In the genomic region with DNA sequence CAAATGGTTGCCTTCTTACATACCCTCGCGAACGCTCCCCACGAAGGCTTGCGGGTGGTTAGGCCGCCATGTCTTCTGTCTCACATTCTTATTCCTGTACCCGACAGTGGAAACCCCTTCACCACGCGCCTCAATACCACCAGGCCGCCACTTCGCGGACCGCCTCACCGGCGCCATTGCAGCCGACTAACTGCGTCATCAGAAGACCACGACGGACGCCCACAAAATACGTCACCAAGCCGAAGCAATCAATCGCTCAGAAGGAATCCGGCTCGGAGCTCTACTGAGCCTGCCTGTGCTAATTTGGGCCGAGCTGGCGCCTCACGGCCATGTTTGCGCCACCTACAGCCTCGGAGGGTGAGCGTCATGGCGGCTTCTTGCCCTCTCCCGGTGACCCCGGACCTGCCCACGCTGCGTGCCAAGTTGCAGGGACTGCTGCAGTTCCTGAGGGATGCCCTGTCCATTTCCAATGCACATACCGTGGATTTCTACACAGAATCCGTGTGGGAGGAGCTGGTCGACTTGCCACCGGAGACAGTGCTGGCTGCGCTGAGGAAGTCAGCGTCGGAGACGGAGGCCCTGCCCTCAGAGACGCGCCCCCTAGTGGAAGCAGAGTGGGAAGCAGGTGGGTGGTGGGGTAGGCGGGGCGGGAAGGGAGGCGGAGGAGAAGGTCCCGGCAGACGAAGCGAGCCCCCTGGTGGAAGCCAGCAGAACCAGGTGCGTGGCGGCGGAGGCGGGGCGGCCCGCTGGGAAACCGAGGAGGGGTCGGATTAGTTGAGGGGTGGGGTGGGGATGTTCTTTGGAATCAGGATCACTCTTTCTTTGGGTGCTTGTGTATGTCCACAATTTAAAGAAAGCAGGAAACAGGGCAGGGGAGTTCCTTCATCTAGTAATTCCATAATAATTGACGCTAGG, we compare ENCODE assay signal across 8 cellular contexts. TPM values are rescaled to one million over a fixed set of nuclear protein-coding genes. Genes with fewer than 3 reads are reported as not detected.
A peak's percentile ranks its signal among the peaks of the same experiment; 100 is the strongest.
DNase-seq lines count a peak whose midpoint lies in the region; ATAC-seq, FAIRE-seq and TF ChIP-seq lines count a peak whose summit lies in the region.

A gene with protein sequence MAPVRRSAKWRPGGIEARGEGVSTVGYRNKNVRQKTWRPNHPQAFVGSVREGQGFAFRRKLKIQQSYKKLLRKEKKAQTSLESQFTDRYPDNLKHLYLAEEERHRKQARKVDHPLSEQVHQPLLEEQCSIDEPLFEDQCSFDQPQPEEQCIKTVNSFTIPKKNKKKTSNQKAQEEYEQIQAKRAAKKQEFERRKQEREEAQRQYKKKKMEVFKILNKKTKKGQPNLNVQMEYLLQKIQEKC (minus strand): TSS at position 188 of the 915 bp plus-strand sequence. CDS start 11 bp downstream, at position 177.
A gene with protein sequence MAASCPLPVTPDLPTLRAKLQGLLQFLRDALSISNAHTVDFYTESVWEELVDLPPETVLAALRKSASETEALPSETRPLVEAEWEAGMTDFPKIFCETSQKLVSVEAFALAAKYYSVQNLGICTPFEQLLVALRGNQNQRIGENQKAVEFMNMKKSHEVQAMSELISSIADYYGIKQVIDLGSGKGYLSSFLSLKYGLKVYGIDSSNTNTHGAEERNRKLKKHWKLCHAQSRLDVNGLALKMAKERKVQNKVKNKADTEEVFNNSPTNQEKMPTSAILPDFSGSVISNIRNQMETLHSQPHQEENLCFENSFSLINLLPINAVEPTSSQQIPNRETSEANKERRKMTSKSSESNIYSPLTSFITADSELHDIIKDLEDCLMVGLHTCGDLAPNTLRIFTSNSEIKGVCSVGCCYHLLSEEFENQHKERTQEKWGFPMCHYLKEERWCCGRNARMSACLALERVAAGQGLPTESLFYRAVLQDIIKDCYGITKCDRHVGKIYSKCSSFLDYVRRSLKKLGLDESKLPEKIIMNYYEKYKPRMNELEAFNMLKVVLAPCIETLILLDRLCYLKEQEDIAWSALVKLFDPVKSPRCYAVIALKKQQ (plus strand): TSS at position 330 of the 915 bp plus-strand sequence. CDS start 37 bp downstream, at position 367.

- H3K4me3 ChIP-seq in kidney (ENCODE audit: low read length in 2 of 2): peak within 1 kb of the TSS; percentile 95 to 99

- FAIRE-seq in kidney (lab: Jason Lieb, UNC): peak; percentile 82

- peak; percentile 71 for TF ChIP-seq CTCF in kidney (IDR thresholded peaks at IDR 0.05; ENCODE audit: borderline replicate concordance, extremely low read depth, insufficient read depth)

- peaks cover 2 to 19% of the 10 kb centered on the region in 2 donors for H3K36me3 ChIP-seq in kidney (ENCODE audit: control insufficient read depth in 1 of 2, insufficient read depth in 2 of 2, low read length in 2 of 2)

- intact Hi-C loops in kidney (cut with DNase I): no loop called here

- H3K4me1 ChIP-seq in kidney (ENCODE audit: control insufficient read depth in 1 of 2, insufficient read depth in 1 of 2, low read depth in 1 of 2, low read length in 2 of 2): peaks cover 9 to 20% of the 10 kb centered on the region in 2 donors

- ATAC-seq in GM19035 (IDR thresholded peaks at IDR 0.05; ENCODE audit: unreplicated experiment) (peak; percentile 95), HG03354 (IDR thresholded peaks at IDR 0.05; ENCODE audit: poor library complexity, severe bottlenecking, unreplicated experiment) (peak; percentile 92)

- DNase-seq in Ammon's horn (ENCODE audit: low spot score) (peak; percentile 98), NCI-H446 (lab: John Stamatoyannopoulos, UW) (peak; percentile 94 to 98), cerebellum (ENCODE audit: low spot score) (peak; percentile 90), kidney (peak; percentile 99)
- peak; percentile 95 for DNase-seq in activated CD4-positive, CD25-positive, alpha-beta regulatory T cell treated with anti-CD3 and anti-CD28 coated beads, Interleukin-2, amount 50 U/mL, for 72 hours
- peak; percentile 96 for DNase-seq in stimulated activated CD4-positive, alpha-beta T cell treated with anti-CD3 and anti-CD28 coated beads, Interleukin-15, amount 100 ng/mL, for 24 hours

- no peaks in the 10 kb centered on the region for H3K9me3 ChIP-seq in kidney (ENCODE audit: control insufficient read depth in 1 of 2, low read length in 2 of 2)

- H3K27ac ChIP-seq in kidney (ENCODE audit: low read depth in 2 of 2, low read length in 2 of 2): peak within 1 kb of the TSS; percentile 97 to 99

- peak within 1 kb of the TSS; percentile 97 to 100 for H3K9ac ChIP-seq in kidney (ENCODE audit: low read length in 2 of 2)

RNA-seq across cellular contexts. Expression of the first gene that starts in this region (rescaled TPM):
- 25.6 TPM for total RNA-seq in cerebellum
- total RNA-seq in kidney: 29.2 TPM
- 31.4 TPM for polyA plus RNA-seq in kidney (ENCODE audit: insufficient read depth, low read depth, low replicate concordance)

RNA-seq across cellular contexts. Expression of the second gene that starts in this region (rescaled TPM):
- total RNA-seq in cerebellum (20.2 TPM), kidney (19.3 TPM)
- 10.8 TPM for polyA plus RNA-seq in kidney (ENCODE audit: insufficient read depth, low read depth, low replicate concordance)

Comparison
In these comparisons a context has a peak if more than half of its experiments do, and no peak if none do; other contexts are left out.
1. Peak in every context shown above with its lines: DNase-seq, ATAC-seq, H3K4me3 ChIP-seq and H3K27ac ChIP-seq.